In genomic region chr5:136079195-136079985, GRCh38 we compare ENCODE assay signal across 1 cellular context.
TF ChIP-seq lines count a peak whose summit lies in the region.

No MANE protein-coding gene starts in this region.

TF ChIP-seq in GM12878, 131 proteins besides CTCF, POLR2A, EP300 and RAD21 (continued from another document):
- TF ChIP-seq USF2 (IDR thresholded peaks at IDR 0.05; ENCODE audit: borderline replicate concordance, low read depth, low read length) (no peak), YBX1 (IDR thresholded peaks at IDR 0.05) (no peak), FOS (IDR thresholded peaks at IDR 0.05; ENCODE audit: borderline replicate concordance, extremely low read depth, insufficient read length) (no peak), MEF2A (IDR thresholded peaks at IDR 0.05; ENCODE audit: insufficient read depth, low read depth, low read length) (no peak), ZNF24 (IDR thresholded peaks at IDR 0.05) (no peak), MAX (IDR thresholded peaks at IDR 0.05; ENCODE audit: low read depth, low read length) (no peak), ZNF687 (IDR thresholded peaks at IDR 0.05) (no peak), POLR2AphosphoS5 (IDR thresholded peaks at IDR 0.05; ENCODE audit: low read length) (no peak)
